ENCODE assay signal across 26 cellular contexts in the genomic region with DNA sequence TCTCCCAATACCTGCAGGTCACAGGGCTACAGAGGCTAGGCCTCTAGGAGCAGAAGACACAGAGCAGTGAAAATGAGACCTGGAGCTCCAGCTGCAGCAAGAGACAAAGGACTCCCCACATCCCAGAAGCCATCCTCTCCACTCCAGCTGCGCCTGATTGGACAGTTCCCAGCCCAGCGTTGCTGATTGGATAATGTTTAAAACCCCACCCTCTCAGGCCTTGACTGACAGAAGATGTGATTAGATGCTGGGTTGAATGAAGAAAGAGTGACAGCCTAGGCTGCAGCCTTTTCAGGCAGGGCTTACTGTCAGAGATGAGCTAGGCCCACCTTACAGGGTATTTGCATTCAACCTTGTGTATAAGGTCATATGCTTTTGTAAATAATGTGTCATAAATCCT. TPM values are rescaled to one million over a fixed set of nuclear protein-coding genes. Genes with fewer than 3 reads are reported as not detected.
DNase-seq lines count a peak whose midpoint lies in the region; ATAC-seq and TF ChIP-seq lines count a peak whose summit lies in the region.
"Had no signal": no experiment of that assay in that cellular context is flagged by ENCODE, and none has a peak within 500 bp of the region (broad histone marks: within the 10 kb centered on the region; RNA-seq: fewer than 3 reads in every experiment).

No MANE protein-coding gene starts in this region.

- H3F3A ChIP-seq in GM23338 (replicated peaks; ENCODE audit: low read depth) (no peaks in the 10 kb centered on the region), neural cell (ENCODE audit: insufficient read depth, low read length, poor library complexity, severe bottlenecking) (no peaks in the 10 kb centered on the region)

- no peaks in the 10 kb centered on the region for H3K4me1 ChIP-seq in GM23338 (ENCODE audit: insufficient read depth)
- H3K4me1 ChIP-seq: BE2C, Peyer's patch had no signal

- H2AFZ ChIP-seq in GM23338 (peak overlapping the region; percentile 69; the same call in 1 of the 2 replicates), neural cell (ENCODE audit: low read depth, low read length) (no peak overlapping the region)

- H3K4me1 Mint-ChIP-seq in GM23338 = no peaks in the 10 kb centered on the region
- H3K4me1 Mint-ChIP-seq: CD14-positive monocyte; CD8-positive, alpha-beta memory T cell had no signal

- H3K4me3 Mint-ChIP-seq in GM23338 = no peak overlapping the region
- H3K4me3 Mint-ChIP-seq: CD14-positive monocyte; CD8-positive, alpha-beta memory T cell had no signal

- H3K79me2 ChIP-seq in GM23338 (replicated peaks; ENCODE audit: insufficient read depth) (no peaks in the 10 kb centered on the region), neural cell (replicated peaks; ENCODE audit: insufficient read depth, low read length) (no peaks in the 10 kb centered on the region)

- H3K27ac ChIP-seq in GM23338 (ENCODE audit: low read depth) (no peak overlapping the region), neural cell (ENCODE audit: low read length) (no peak overlapping the region)
- H3K27ac ChIP-seq: Peyer's patch had no signal

- H3K36me3 ChIP-seq in GM23338 (ENCODE audit: insufficient read depth) = no peaks in the 10 kb centered on the region; the same call in 1 of the 2 replicates
- H3K36me3 ChIP-seq in neural cell (ENCODE audit: insufficient read depth, low read length) = no peaks in the 10 kb centered on the region
- H3K36me3 ChIP-seq: BE2C, Peyer's patch had no signal

- TF ChIP-seq RAD21 in neural cell (conservative IDR thresholded peaks at IDR 0.05) = no peak

- no peak overlapping the region for H3K4me3 ChIP-seq in GM23338
- peak overlapping the region; percentile 33 for H3K4me3 ChIP-seq in neural cell (ENCODE audit: low read length)
- H3K4me3 ChIP-seq: Peyer's patch had no signal

- peaks cover 20% of the 10 kb centered on the region for H3K36me3 Mint-ChIP-seq in GM23338 (ENCODE audit: low read depth)
- H3K36me3 Mint-ChIP-seq: CD14-positive monocyte had no signal

- H3K27me3 Mint-ChIP-seq in GM23338 (ENCODE audit: insufficient read depth, low read depth, poor library complexity) = peaks cover 6% of the 10 kb centered on the region

- H3K9me2 ChIP-seq in GM23338 (ENCODE audit: insufficient read depth) (0 out of 2 replicates have a peak, but pooled peaks cover 6% of the 10 kb centered on the region), neural cell (ENCODE audit: insufficient read depth, low read length) (no peaks in the 10 kb centered on the region)

- TF ChIP-seq CTCF in GM23338 (conservative IDR thresholded peaks at IDR 0.05; ENCODE audit: low read depth in 2 of 2) = no peak
- TF ChIP-seq CTCF in neural cell (IDR thresholded peaks at IDR 0.05; ENCODE audit: poor library complexity, severe bottlenecking) = no peak

- TF ChIP-seq EP300 in neural cell (conservative IDR thresholded peaks at IDR 0.05; ENCODE audit: poor library complexity, severe bottlenecking) = no peak

- no peak overlapping the region for H3K27ac Mint-ChIP-seq in GM23338
- H3K27ac Mint-ChIP-seq: CD14-positive monocyte; CD8-positive, alpha-beta memory T cell had no signal

- H3K27me3 ChIP-seq in GM23338 (ENCODE audit: insufficient read depth) (no peaks in the 10 kb centered on the region), neural cell (ENCODE audit: insufficient read depth, low read depth, low read length) (no peaks in the 10 kb centered on the region)
- H3K27me3 ChIP-seq: BE2C, Peyer's patch had no signal

- in situ Hi-C loops in SK-MEL-5 (cut with HindIII; ENCODE audit: low pct_unique_long_range_greater_than_20kb, low sequenced_read_pairs) = no loop called here

- H4K20me1 ChIP-seq in GM23338 (replicated peaks; ENCODE audit: insufficient read depth) (no peaks in the 10 kb centered on the region), neural cell (ENCODE audit: insufficient read depth) (no peaks in the 10 kb centered on the region)

- DNase-seq in NCI-H1436 (lab: John Stamatoyannopoulos, UW) (peak; percentile 7), NCI-H1436 treated with DMSO at 0.1 percent for 48 hours (lab: John Stamatoyannopoulos, UW) (no peak), GM23338 (ENCODE audit: low spot score) (no peak), SK-MEL-5 (ENCODE audit: low read depth, low spot score) (peak; percentile 0)
- no peak for DNase-seq in activated effector memory CD4-positive, alpha-beta T cell treated with Interleukin-2 at 50 U/mL for 16 hours
- DNase-seq: 8988T; ACHN; BE2C; CD8-positive, alpha-beta memory T cell; DMS 273 treated with DMSO at 0.1 percent for 48 hours; DND-41; Kasumi-1; MV-4-11; NCI-H1105 treated with DMSO at 0.1 percent for 48 hours; NCI-H1694; NCI-H2029 treated with DMSO at 0.1 percent for 48 hours; NCI-H2171 treated with DMSO at 0.1 percent for 48 hours; NCI-H524; NCI-H748 treated with DMSO at 0.1 percent for 48 hours; Peyer's patch; T-helper 1 cell had no signal

- H3K9ac ChIP-seq in neural cell (ENCODE audit: low read length) = no peak overlapping the region

- H3K4me2 ChIP-seq in GM23338 = no peak overlapping the region
- H3K4me2 ChIP-seq in neural cell (ENCODE audit: low read length) = no peak overlapping the region

- no peaks in the 10 kb centered on the region for H3K9me3 ChIP-seq in neural cell (ENCODE audit: low read length)
- H3K9me3 ChIP-seq: BE2C had no signal

- ATAC-seq in GM23338 (no peak), GM21619 (IDR thresholded peaks at IDR 0.05; ENCODE audit: unreplicated experiment) (no peak), HG03521 (IDR thresholded peaks at IDR 0.05; ENCODE audit: unreplicated experiment) (no peak)
- ATAC-seq: HCT116 had no signal

- H3K9me3 Mint-ChIP-seq in GM23338 = peaks cover 58% of the 10 kb centered on the region

TF ChIP-seq in neural cell, 6 proteins besides CTCF, POLR2A, EP300 and RAD21:
- TF ChIP-seq, protein P1, sequence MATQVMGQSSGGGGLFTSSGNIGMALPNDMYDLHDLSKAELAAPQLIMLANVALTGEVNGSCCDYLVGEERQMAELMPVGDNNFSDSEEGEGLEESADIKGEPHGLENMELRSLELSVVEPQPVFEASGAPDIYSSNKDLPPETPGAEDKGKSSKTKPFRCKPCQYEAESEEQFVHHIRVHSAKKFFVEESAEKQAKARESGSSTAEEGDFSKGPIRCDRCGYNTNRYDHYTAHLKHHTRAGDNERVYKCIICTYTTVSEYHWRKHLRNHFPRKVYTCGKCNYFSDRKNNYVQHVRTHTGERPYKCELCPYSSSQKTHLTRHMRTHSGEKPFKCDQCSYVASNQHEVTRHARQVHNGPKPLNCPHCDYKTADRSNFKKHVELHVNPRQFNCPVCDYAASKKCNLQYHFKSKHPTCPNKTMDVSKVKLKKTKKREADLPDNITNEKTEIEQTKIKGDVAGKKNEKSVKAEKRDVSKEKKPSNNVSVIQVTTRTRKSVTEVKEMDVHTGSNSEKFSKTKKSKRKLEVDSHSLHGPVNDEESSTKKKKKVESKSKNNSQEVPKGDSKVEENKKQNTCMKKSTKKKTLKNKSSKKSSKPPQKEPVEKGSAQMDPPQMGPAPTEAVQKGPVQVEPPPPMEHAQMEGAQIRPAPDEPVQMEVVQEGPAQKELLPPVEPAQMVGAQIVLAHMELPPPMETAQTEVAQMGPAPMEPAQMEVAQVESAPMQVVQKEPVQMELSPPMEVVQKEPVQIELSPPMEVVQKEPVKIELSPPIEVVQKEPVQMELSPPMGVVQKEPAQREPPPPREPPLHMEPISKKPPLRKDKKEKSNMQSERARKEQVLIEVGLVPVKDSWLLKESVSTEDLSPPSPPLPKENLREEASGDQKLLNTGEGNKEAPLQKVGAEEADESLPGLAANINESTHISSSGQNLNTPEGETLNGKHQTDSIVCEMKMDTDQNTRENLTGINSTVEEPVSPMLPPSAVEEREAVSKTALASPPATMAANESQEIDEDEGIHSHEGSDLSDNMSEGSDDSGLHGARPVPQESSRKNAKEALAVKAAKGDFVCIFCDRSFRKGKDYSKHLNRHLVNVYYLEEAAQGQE (IDR thresholded peaks at IDR 0.05; ENCODE audit: borderline replicate concordance) = no peak
- no peak for TF ChIP-seq EZH2 (IDR thresholded peaks at IDR 0.05; ENCODE audit: borderline replicate concordance, insufficient read depth, low read length, poor library complexity, severe bottlenecking)
- TF ChIP-seq SMC3 (conservative IDR thresholded peaks at IDR 0.05; ENCODE audit: poor library complexity) = no peak
- no peak for TF ChIP-seq MXI1 (conservative IDR thresholded peaks at IDR 0.05; ENCODE audit: poor library complexity, severe bottlenecking)
- TF ChIP-seq TAF1 (IDR thresholded peaks at IDR 0.05; ENCODE audit: low read depth) = no peak
- TF ChIP-seq POLR2AphosphoS5 (IDR thresholded peaks at IDR 0.05) = no peak
TF ChIP-seq in neural cell: peak in this region for 0.

RNA-seq across cellular contexts. Expression of a gene that starts 59.4 kb away (rescaled TPM):
- 53.2 and 71.9 TPM in 2 replicates for total RNA-seq in GM23338 (2014; rRNA removed; shearing (Covaris generic))
- polyA plus RNA-seq in GM23338 (2016; fragmentation: Nextera tagmentation; extraction: Ambion mirVana) = 15.7 and 15.9 TPM in 2 replicates
- 5.0 TPM in 2 replicates for total RNA-seq in SK-MEL-5 (2014; rRNA removed; shearing (Covaris generic))
- 2.0 and 2.8 TPM in 2 replicates for polyA plus RNA-seq in SK-MEL-5 (2015; cell fraction: cytosol; rRNA removed)
- 6.8 and 10.0 TPM in 2 replicates for polyA plus RNA-seq in SK-MEL-5 (2015; cell fraction: nucleus; rRNA removed)
- 16.0 and 30.9 TPM in 2 replicates for polyA plus RNA-seq in neural cell
- 126 and 138 TPM in 2 replicates for polyA minus RNA-seq in neural cell

Comparison
In these comparisons a context has a peak if more than half of its experiments do, and no peak if none do; other contexts are left out.
1. DNase-seq: peak in NCI-H1436 (single experiment) and SK-MEL-5 (single experiment); none in NCI-H1436 treated with DMSO at 0.1 percent for 48 hours (single experiment), GM23338 (single experiment) and activated effector memory CD4-positive, alpha-beta T cell treated with Interleukin-2 at 50 U/mL for 16 hours (single experiment).